ENCODE assay signal across 19 cellular contexts in genomic region chr1:3886691-3887090, GRCh38. TPM values are rescaled to one million over a fixed set of nuclear protein-coding genes. Genes with fewer than 3 reads are reported as not detected.
DNase-seq lines count a peak whose midpoint lies in the region; ATAC-seq and TF ChIP-seq lines count a peak whose summit lies in the region.
"Had no signal": no experiment of that assay in that cellular context is flagged by ENCODE, and none has a peak within 500 bp of the region (broad histone marks: within the 10 kb centered on the region; RNA-seq: fewer than 3 reads in every experiment).

No MANE protein-coding gene starts in this region.

- no peak overlapping the region for H2BK12ac ChIP-seq in H9 (ENCODE audit: insufficient read length, low read depth, low read length)

- H2BK15ac ChIP-seq in H9 (ENCODE audit: low read depth, low read length), result no peak overlapping the region

- no peak overlapping the region for H2AK5ac ChIP-seq in H9 (ENCODE audit: insufficient read length, low read length)

- no peak overlapping the region for H2BK120ac ChIP-seq in H9 (ENCODE audit: low read depth, low read length, poor library complexity, severe bottlenecking)

- H3K14ac ChIP-seq in H9 (ENCODE audit: insufficient read depth, low read length), result no peak overlapping the region

- no peaks in the 10 kb centered on the region for H3K9me3 Mint-ChIP-seq in H9
- H3K9me3 Mint-ChIP-seq in chondrocyte (ENCODE audit: low read depth), result no peaks in the 10 kb centered on the region
- no peaks in the 10 kb centered on the region for H3K9me3 Mint-ChIP-seq in T-helper 2 cell treated with Interferon-gamma antibody and Interleukin-4, amounts not matched to agents 5 μg/mL and 100 μg/mL, for 36 hours

- H3K27ac ChIP-seq in H9 (ENCODE audit: insufficient read length, low read depth, low read length), result no peak overlapping the region
- H3K27ac ChIP-seq: A549; BLaER1 treated with 17β-estradiol and CSF1 and Interleukin-3, amounts not matched to agents 10 nM and 100 nM; GM23248 had no signal

- H4K8ac ChIP-seq in H9 (replicated peaks; ENCODE audit: insufficient read length, low read depth, low read length), result no peak overlapping the region

- no peak overlapping the region for H3K56ac ChIP-seq in H9 (ENCODE audit: insufficient read length, low read depth, low read length)

- H2BK20ac ChIP-seq in H9 (ENCODE audit: low read depth, low read length, poor library complexity, severe bottlenecking), result no peak overlapping the region

- no CpG with 5 or more reads among the region's 8 CpGs for WGBS in H9 (ENCODE audit: extremely low coverage, insufficient read length, low lambda C conversion rate)

- H3K18ac ChIP-seq in H9 (ENCODE audit: insufficient read length, low read depth, low read length), result no peak overlapping the region

- no peaks in the 10 kb centered on the region for H3K79me2 ChIP-seq in H9 (ENCODE audit: insufficient read depth, low read length)

- H3T11ph ChIP-seq in H9 (ENCODE audit: low read length), result no peak overlapping the region

- no peaks in the 10 kb centered on the region for H3K27me3 ChIP-seq in H9 (ENCODE audit: insufficient read depth, low read length)
- H3K27me3 ChIP-seq: BLaER1 treated with 17β-estradiol and CSF1 and Interleukin-3, amounts not matched to agents 10 nM and 100 nM had no signal

- H3K27ac Mint-ChIP-seq in H9, result peak overlapping the region in 2 of 3 experiments; percentile 15 to 38; a peak in 2 of 7 replicates
- no peak overlapping the region for H3K27ac Mint-ChIP-seq in chondrocyte (ENCODE audit: unreplicated experiment)
- H3K27ac Mint-ChIP-seq in T-helper 2 cell treated with Interferon-gamma antibody and Interleukin-4, amounts not matched to agents 5 μg/mL and 100 μg/mL, for 36 hours, result no peak overlapping the region

- no peaks in the 10 kb centered on the region; the same call in 1 of the 2 replicates for H3K27me3 Mint-ChIP-seq in H9 (ENCODE audit: low read depth)
- H3K27me3 Mint-ChIP-seq in chondrocyte (ENCODE audit: low read depth), result no peaks in the 10 kb centered on the region
- H3K27me3 Mint-ChIP-seq in T-helper 2 cell treated with Interferon-gamma antibody and Interleukin-4, amounts not matched to agents 5 μg/mL and 100 μg/mL, for 36 hours (ENCODE audit: low read depth), result no peaks in the 10 kb centered on the region

- ATAC-seq in sciatic nerve (no peak), HG02840 (IDR thresholded peaks at IDR 0.05; ENCODE audit: low FRiP score, unreplicated experiment) (no peak)
- ATAC-seq: A549, HepG2, Right ventricle myocardium inferior had no signal

- H4K91ac ChIP-seq in H9 (ENCODE audit: insufficient read length, low read depth, low read length), result no peak overlapping the region

- no peaks in the 10 kb centered on the region for H3K4me1 ChIP-seq in H9 (ENCODE audit: insufficient read depth, low read length)
- H3K4me1 ChIP-seq: A549 had no signal

- no peak overlapping the region for H3K9ac ChIP-seq in H9 (ENCODE audit: extremely low read depth, insufficient read length, low read length)
- H3K9ac ChIP-seq: BLaER1 treated with 17β-estradiol and CSF1 and Interleukin-3, amounts not matched to agents 10 nM and 100 nM; GM23248 had no signal

- peak; percentile 30 for DNase-seq in activated effector memory CD4-positive, alpha-beta T cell treated with anti-CD3 and anti-CD28 coated beads, Interleukin-2, amount 50 U/mL, for 16 hours
- no peak for DNase-seq in activated effector memory CD4-positive, alpha-beta T cell treated with Interleukin-2 at 50 U/mL for 16 hours
- DNase-seq in H9 (no peak), chondrocyte (ENCODE audit: low spot score) (peak; percentile 53), sciatic nerve (ENCODE audit: low spot score) (peak; percentile 6), SKM-1 treated with dmso at 0.1 percent for 144 hours (lab: John Stamatoyannopoulos, UW; ENCODE audit: unreplicated experiment) (no peak)
- DNase-seq in T-helper 2 cell treated with Interferon-gamma antibody and Interleukin-4, amounts not matched to agents 5 μg/mL and 100 μg/mL, for 36 hours (ENCODE audit: low spot score), result no peak
- DNase-seq: DND-41, GM23248, MM.1S, NCI-H1092 treated with DMSO at 0.1 percent for 48 hours, NCI-H2081 treated with DMSO at 0.1 percent for 48 hours, NCI-H510A, NCI-H774 had no signal

- H3K9me3 ChIP-seq in H9 (ENCODE audit: control insufficient read depth, low read depth, low read length), result no peaks in the 10 kb centered on the region
- H3K9me3 ChIP-seq: A549; BLaER1 treated with 17β-estradiol and CSF1 and Interleukin-3, amounts not matched to agents 10 nM and 100 nM had no signal

- H3K4me2 ChIP-seq in H9 (ENCODE audit: insufficient read depth, insufficient read length, low read length), result no peak overlapping the region
- H3K4me2 ChIP-seq: A549; BLaER1 treated with 17β-estradiol and CSF1 and Interleukin-3, amounts not matched to agents 10 nM and 100 nM had no signal

- H3K4me3 Mint-ChIP-seq in H9, result no peak overlapping the region
- no peak overlapping the region for H3K4me3 Mint-ChIP-seq in chondrocyte (ENCODE audit: unreplicated experiment)
- no peak overlapping the region for H3K4me3 Mint-ChIP-seq in T-helper 2 cell treated with Interferon-gamma antibody and Interleukin-4, amounts not matched to agents 5 μg/mL and 100 μg/mL, for 36 hours

- H2BK5ac ChIP-seq in H9 (ENCODE audit: insufficient read length, low read length), result no peak overlapping the region

- no peak overlapping the region for H2AFZ ChIP-seq in H9 (ENCODE audit: low read length)
- H2AFZ ChIP-seq: GM23248 had no signal

- no peaks in the 10 kb centered on the region for H3K23me2 ChIP-seq in H9 (ENCODE audit: insufficient read length, low read depth, low read length, poor library complexity, severe bottlenecking)

- no peaks in the 10 kb centered on the region for H3K4me1 Mint-ChIP-seq in H9
- H3K4me1 Mint-ChIP-seq in chondrocyte (ENCODE audit: low read depth), result no peaks in the 10 kb centered on the region
- peaks cover 17% of the 10 kb centered on the region for H3K4me1 Mint-ChIP-seq in T-helper 2 cell treated with Interferon-gamma antibody and Interleukin-4, amounts not matched to agents 5 μg/mL and 100 μg/mL, for 36 hours (ENCODE audit: low read depth)

- H3K4ac ChIP-seq in H9 (ENCODE audit: low read depth, low read length), result no peak overlapping the region

- no peaks in the 10 kb centered on the region for H3K79me1 ChIP-seq in H9 (ENCODE audit: insufficient read depth, low read depth, low read length, poor library complexity, severe bottlenecking)

- H3K36me3 Mint-ChIP-seq in H9 (ENCODE audit: insufficient read depth in 1 of 3, low read depth in 3 of 3) (peaks cover 16 to 54% (median 31%) of the 10 kb centered on the region in 3 experiments; a peak in 6 of 7 replicates), chondrocyte (ENCODE audit: low read depth) (peaks cover 33% of the 10 kb centered on the region)
- H3K36me3 Mint-ChIP-seq in T-helper 2 cell treated with Interferon-gamma antibody and Interleukin-4, amounts not matched to agents 5 μg/mL and 100 μg/mL, for 36 hours (ENCODE audit: low read depth), result peaks cover 37% of the 10 kb centered on the region

- H4K20me1 ChIP-seq in H9 (ENCODE audit: control insufficient read depth, insufficient read depth, insufficient read length), result no peaks in the 10 kb centered on the region

- intact Hi-C loops in sciatic nerve (cut with DNase I), result no loop called here

- no peak overlapping the region for H4K5ac ChIP-seq in H9 (ENCODE audit: insufficient read length, low read depth, low read length)

- H3K23ac ChIP-seq in H9 (ENCODE audit: insufficient read length, low read depth, low read length), result no peak overlapping the region

- TF ChIP-seq CTCF in H9 (conservative IDR thresholded peaks at IDR 0.05) (no peak), chondrocyte (IDR thresholded peaks at IDR 0.05) (no peak)

RNA-seq across cellular contexts. Expression of gene C1orf174, which starts 13.4 kb away (rescaled TPM):
- total RNA-seq in H9 (2021) (20.6 and 21.1 TPM in 2 replicates), chondrocyte (25.0 to 25.7 TPM (median 25.3 TPM) in 3 replicates), sciatic nerve (18.6 TPM)

RNA-seq across cellular contexts. Expression of gene DFFB, which starts 29.4 kb away (rescaled TPM):
- 9.1 and 9.7 TPM in 2 replicates for total RNA-seq in H9 (2021)
- 5.8 to 8.2 TPM (median 7.3 TPM) in 3 replicates for total RNA-seq in chondrocyte
- 9.3 TPM for total RNA-seq in sciatic nerve

RNA-seq across cellular contexts. Expression of gene CEP104, which starts 29.7 kb away (rescaled TPM):
- total RNA-seq in H9 (2021), result 34.5 and 40.8 TPM in 2 replicates
- total RNA-seq in chondrocyte, result 37.4 to 40.6 TPM (median 37.6 TPM) in 3 replicates
- total RNA-seq in sciatic nerve, result 53.9 TPM

Comparison
In these comparisons a context has a peak if more than half of its experiments do, and no peak if none do; other contexts are left out.
1. DNase-seq: peak in activated effector memory CD4-positive, alpha-beta T cell treated with anti-CD3 and anti-CD28 coated beads, Interleukin-2, amount 50 U/mL, for 16 hours (single experiment), chondrocyte (single experiment) and sciatic nerve (single experiment); none in activated effector memory CD4-positive, alpha-beta T cell treated with Interleukin-2 at 50 U/mL for 16 hours (single experiment), H9 (single experiment), T-helper 2 cell treated with Interferon-gamma antibody and Interleukin-4, amounts not matched to agents 5 μg/mL and 100 μg/mL, for 36 hours (single experiment) and SKM-1 treated with dmso at 0.1 percent for 144 hours (single experiment).
2. H3K27ac Mint-ChIP-seq: peak in H9 (2 of 3); none in chondrocyte (single experiment) and T-helper 2 cell treated with Interferon-gamma antibody and Interleukin-4, amounts not matched to agents 5 μg/mL and 100 μg/mL, for 36 hours (single experiment).